21 cellular contexts compared by ENCODE assay signal in genomic region chr6:159833997-159834601, GRCh38. TPM values are rescaled to one million over a fixed set of nuclear protein-coding genes. Genes with fewer than 3 reads are reported as not detected.
DNase-seq lines count a peak whose midpoint lies in the region; ATAC-seq and TF ChIP-seq lines count a peak whose summit lies in the region.
"Had no signal": no experiment of that assay in that cellular context is flagged by ENCODE, and none has a peak within 500 bp of the region (broad histone marks: within the 10 kb centered on the region; RNA-seq: fewer than 3 reads in every experiment).

No MANE protein-coding gene starts in this region.

- H3K4me1 ChIP-seq in BLaER1 (peaks cover 90% of the 10 kb centered on the region), lower lobe of right lung (no peaks in the 10 kb centered on the region), mesenchymal stem cell (ENCODE audit: control insufficient read depth, insufficient read depth, low read depth, low read length) (no peaks in the 10 kb centered on the region)
- H3K4me1 ChIP-seq in CD8-positive, alpha-beta T cell (ENCODE audit: insufficient read depth, low read length): peaks cover 30% of the 10 kb centered on the region
- H3K4me1 ChIP-seq: A549, BE2C, SJSA1 had no signal

- H4K20me1 ChIP-seq in BLaER1: no peaks in the 10 kb centered on the region

- ATAC-seq in CD8-positive, alpha-beta T cell: peak; percentile 85
- no peak for ATAC-seq in lower lobe of right lung
- ATAC-seq in GM18520 (IDR thresholded peaks at IDR 0.05; ENCODE audit: unreplicated experiment): no peak
- ATAC-seq in HG03039 (IDR thresholded peaks at IDR 0.05; ENCODE audit: unreplicated experiment): no peak
- no peak for ATAC-seq in effector memory CD8-positive, alpha-beta T cell (replicated peaks)
- ATAC-seq: Right ventricle myocardium inferior had no signal

- H3K4me3 Mint-ChIP-seq in CD8-positive, alpha-beta T cell: peak overlapping the region; percentile 39
- H3K4me3 Mint-ChIP-seq in effector memory CD8-positive, alpha-beta T cell: no peak overlapping the region
- H3K4me3 Mint-ChIP-seq: CD4-positive, alpha-beta memory T cell had no signal

- H3K9ac ChIP-seq in BLaER1 (no peak overlapping the region), mesenchymal stem cell (ENCODE audit: low read length) (no peak overlapping the region)
- H3K9ac ChIP-seq: KMS-11 had no signal

- H3K18ac ChIP-seq in mesenchymal stem cell (ENCODE audit: low read depth in 1 of 2, low read length in 2 of 2): no peak overlapping the region

- H3K23ac ChIP-seq in mesenchymal stem cell (ENCODE audit: low read length in 2 of 2): no peak overlapping the region

- no peak overlapping the region for H2AK5ac ChIP-seq in mesenchymal stem cell (ENCODE audit: low read length, severe bottlenecking)

- DNase-seq in CD8-positive, alpha-beta T cell: peak in 1 of 7 experiments; percentile 40
- peak; percentile 66 for DNase-seq in Jurkat, Clone E6-1 (ENCODE audit: low read depth, low spot score)
- DNase-seq in lower lobe of right lung (peak; percentile 10), mesenchymal stem cell (no peak)
- no peak for DNase-seq in effector memory CD8-positive, alpha-beta T cell
- DNase-seq: BE2C; CD4-positive, alpha-beta memory T cell; MV-4-11; NCI-H1694; NCI-H2081; NCI-H2171; NCI-H526; OCI-M1 had no signal

- H3K4ac ChIP-seq in mesenchymal stem cell (ENCODE audit: low read depth in 1 of 2, low read length in 2 of 2): no peak overlapping the region

- H3K36me3 Mint-ChIP-seq in CD8-positive, alpha-beta T cell: no peaks in the 10 kb centered on the region
- H3K36me3 Mint-ChIP-seq in effector memory CD8-positive, alpha-beta T cell (ENCODE audit: insufficient read depth): no peaks in the 10 kb centered on the region
- H3K36me3 Mint-ChIP-seq: CD4-positive, alpha-beta memory T cell had no signal

- H3K79me1 ChIP-seq in mesenchymal stem cell (replicated peaks; ENCODE audit: low read length, poor library complexity, severe bottlenecking): no peaks in the 10 kb centered on the region

- no peaks in the 10 kb centered on the region for H3K9me3 ChIP-seq in BLaER1
- no peaks in the 10 kb centered on the region for H3K9me3 ChIP-seq in CD8-positive, alpha-beta T cell (ENCODE audit: low read length)
- no peaks in the 10 kb centered on the region for H3K9me3 ChIP-seq in lower lobe of right lung
- H3K9me3 ChIP-seq in mesenchymal stem cell (ENCODE audit: control insufficient read depth, low read length): no peaks in the 10 kb centered on the region
- H3K9me3 ChIP-seq: A549, BE2C, SJSA1 had no signal

- no peak overlapping the region for H2BK12ac ChIP-seq in mesenchymal stem cell (ENCODE audit: low read length in 2 of 2)

- peaks cover 41% of the 10 kb centered on the region for H3K4me1 Mint-ChIP-seq in CD8-positive, alpha-beta T cell (ENCODE audit: low read depth)
- H3K4me1 Mint-ChIP-seq in effector memory CD8-positive, alpha-beta T cell (ENCODE audit: low read depth in 2 of 2): peaks cover 0 to 6% of the 10 kb centered on the region in 2 donors

- intact Hi-C loops in CD8-positive, alpha-beta T cell (cut with DNase I, micrococcal nuclease): no loop called here
- intact Hi-C loops in lower lobe of right lung (cut with DNase I): no loop called here

- no peaks in the 10 kb centered on the region for H3K27me3 ChIP-seq in BLaER1
- H3K27me3 ChIP-seq in CD8-positive, alpha-beta T cell (ENCODE audit: insufficient read depth, low read length): no peaks in the 10 kb centered on the region
- H3K27me3 ChIP-seq in lower lobe of right lung (ENCODE audit: low read depth): no peaks in the 10 kb centered on the region
- H3K27me3 ChIP-seq in mesenchymal stem cell (ENCODE audit: control insufficient read depth in 1 of 2, insufficient read depth in 1 of 2, low read length in 2 of 2): peaks cover 13% of the 10 kb centered on the region in 2 experiments
- H3K27me3 ChIP-seq: SJSA1 had no signal

- H3K9me3 Mint-ChIP-seq in CD8-positive, alpha-beta T cell: no peaks in the 10 kb centered on the region
- H3K9me3 Mint-ChIP-seq in effector memory CD8-positive, alpha-beta T cell: no peaks in the 10 kb centered on the region
- H3K9me3 Mint-ChIP-seq: CD4-positive, alpha-beta memory T cell had no signal

- no peak overlapping the region for H2AFZ ChIP-seq in mesenchymal stem cell (ENCODE audit: low read depth, low read length)

- no peak overlapping the region for H2BK5ac ChIP-seq in mesenchymal stem cell (ENCODE audit: low read depth, low read length, poor library complexity, severe bottlenecking)

- no peaks in the 10 kb centered on the region for H3K27me3 Mint-ChIP-seq in CD8-positive, alpha-beta T cell (ENCODE audit: low read depth)
- H3K27me3 Mint-ChIP-seq in effector memory CD8-positive, alpha-beta T cell: peaks cover 29 to 47% of the 10 kb centered on the region in 2 donors

- no peak overlapping the region for H3K4me3 ChIP-seq in BLaER1
- no peak overlapping the region for H3K4me3 ChIP-seq in CD8-positive, alpha-beta T cell (ENCODE audit: low read depth, low read length)
- H3K4me3 ChIP-seq in Jurkat, Clone E6-1 (ENCODE audit: low read length): peak overlapping the region; percentile 23
- H3K4me3 ChIP-seq in lower lobe of right lung: no peak overlapping the region
- H3K4me3 ChIP-seq in mesenchymal stem cell (ENCODE audit: insufficient read depth in 1 of 2, low read depth in 1 of 2, low read length in 2 of 2): no peak overlapping the region
- H3K4me3 ChIP-seq: A549, SJSA1 had no signal

- WGBS in mesenchymal stem cell: 85% methylated on average over 4 of the region's 5 CpGs

- H3K14ac ChIP-seq in mesenchymal stem cell (ENCODE audit: low read length in 2 of 2): no peak overlapping the region

- H2BK15ac ChIP-seq in mesenchymal stem cell (ENCODE audit: low read depth, poor library complexity, severe bottlenecking): no peak overlapping the region

- H4K91ac ChIP-seq in mesenchymal stem cell (ENCODE audit: low read length): no peak overlapping the region

- TF ChIP-seq CTCF in CD8-positive, alpha-beta T cell (IDR thresholded peaks at IDR 0.05): no peak
- no peak for TF ChIP-seq CTCF in lower lobe of right lung (IDR thresholded peaks at IDR 0.05)

- H2BK120ac ChIP-seq in mesenchymal stem cell (ENCODE audit: low read depth, low read length): no peak overlapping the region

- peak overlapping the region; percentile 49 for H3K27ac Mint-ChIP-seq in CD8-positive, alpha-beta T cell
- H3K27ac Mint-ChIP-seq in effector memory CD8-positive, alpha-beta T cell: no peak overlapping the region

- H4K8ac ChIP-seq in mesenchymal stem cell (ENCODE audit: low read length): no peak overlapping the region

- H3K27ac ChIP-seq in BLaER1 (no peak overlapping the region), lower lobe of right lung (no peak overlapping the region), mesenchymal stem cell (ENCODE audit: low read length, poor library complexity, severe bottlenecking) (no peak overlapping the region)
- no peak overlapping the region for H3K27ac ChIP-seq in CD8-positive, alpha-beta T cell (ENCODE audit: low read depth, low read length)
- H3K27ac ChIP-seq: A549, KMS-11, SJSA1 had no signal

- H3K4me2 ChIP-seq in BLaER1 (peak overlapping the region; percentile 45; the same call in 1 of the 2 replicates), mesenchymal stem cell (ENCODE audit: low read length, poor library complexity, severe bottlenecking) (no peak overlapping the region)
- H3K4me2 ChIP-seq: A549, KMS-11 had no signal

- POLR2A ChIA-PET in CD8-positive, alpha-beta T cell (lab: Charles Lee): interaction anchor here (0.6 to 2.7 kb wide), 6 partner anchors 13 to 50 kb away, joined by 3 to 10 read pairs (median 5); partner anchors contain the start of genes MRPL18 and TCP1

- CTCF ChIA-PET in CD8-positive, alpha-beta T cell (lab: Charles Lee): interaction anchor here (0.6 to 3.5 kb wide), 8 partner anchors 12 to 699 kb away, joined by 3 to 17 read pairs (median 4); no protein-coding TSS in a partner anchor

- no peaks in the 10 kb centered on the region for H3K36me3 ChIP-seq in BLaER1
- H3K36me3 ChIP-seq in CD8-positive, alpha-beta T cell (ENCODE audit: insufficient read depth, low read length): no peaks in the 10 kb centered on the region
- no peaks in the 10 kb centered on the region for H3K36me3 ChIP-seq in lower lobe of right lung
- no peaks in the 10 kb centered on the region for H3K36me3 ChIP-seq in mesenchymal stem cell (ENCODE audit: control insufficient read depth in 1 of 2, insufficient read depth in 2 of 2, low read depth in 1 of 2, low read length in 2 of 2)
- H3K36me3 ChIP-seq: BE2C, SJSA1 had no signal

RNA-seq across cellular contexts. Expression of gene PNLDC1, which starts 34.0 kb away (rescaled TPM):
- total RNA-seq in CD8-positive, alpha-beta T cell: not detected
- polyA plus RNA-seq in Jurkat, Clone E6-1 (2012; ENCODE audit: insufficient read depth, insufficient read length): 1.3 TPM
- 0.27 TPM for total RNA-seq in lower lobe of right lung
- 0.03 TPM for polyA plus RNA-seq in mesenchymal stem cell (2013, experiment 1 of 2)
- 0.03 TPM for polyA plus RNA-seq in mesenchymal stem cell (2013, experiment 2 of 2)
- total RNA-seq: M059J, SJSA1 had no signal

RNA-seq across cellular contexts. Expression of gene MRPL18, which starts 43.8 kb away (rescaled TPM):
- total RNA-seq in CD8-positive, alpha-beta T cell: 10 to 100 TPM; 17.5 to 18.8 TPM
- 197 TPM for polyA plus RNA-seq in Jurkat, Clone E6-1 (2012; ENCODE audit: insufficient read depth, insufficient read length)
- 47.8 TPM for total RNA-seq in lower lobe of right lung
- polyA plus RNA-seq in mesenchymal stem cell (2013, experiment 1 of 2): 57.8 TPM
- 58.5 TPM for polyA plus RNA-seq in mesenchymal stem cell (2013, experiment 2 of 2)

RNA-seq across cellular contexts. Expression of gene TCP1, which starts 44.7 kb away (rescaled TPM):
- 100 to 1,000 TPM; 221 to 222 TPM for total RNA-seq in CD8-positive, alpha-beta T cell
- polyA plus RNA-seq in Jurkat, Clone E6-1 (2012; ENCODE audit: insufficient read depth, insufficient read length): 677 TPM
- 112 TPM for total RNA-seq in lower lobe of right lung
- 92.8 TPM for polyA plus RNA-seq in mesenchymal stem cell (2013, experiment 1 of 2)
- 97.3 TPM for polyA plus RNA-seq in mesenchymal stem cell (2013, experiment 2 of 2)

RNA-seq across cellular contexts. Expression of gene MAS1, which starts 56.7 kb away (rescaled TPM):
- total RNA-seq in CD8-positive, alpha-beta T cell: not detected
- polyA plus RNA-seq in Jurkat, Clone E6-1 (2012; ENCODE audit: insufficient read depth, insufficient read length): not detected
- not detected for total RNA-seq in lower lobe of right lung
- not detected for polyA plus RNA-seq in mesenchymal stem cell (2013, experiment 1 of 2)
- not detected for polyA plus RNA-seq in mesenchymal stem cell (2013, experiment 2 of 2)
- total RNA-seq: CD4-positive, alpha-beta memory T cell; M059J; Right ventricle myocardium inferior; SJSA1 had no signal
- polyA plus RNA-seq: A549; CD4-positive, alpha-beta memory T cell had no signal

Comparison
In these comparisons a context has a peak if more than half of its experiments do, and no peak if none do; other contexts are left out.
1. DNase-seq: peak in Jurkat, Clone E6-1 (single experiment) and lower lobe of right lung (single experiment); none in mesenchymal stem cell (single experiment) and effector memory CD8-positive, alpha-beta T cell (0 of 3).